ENCODE assay signal across 10 cellular contexts in genomic region chr16:10312784-10313724, GRCh38.
DNase-seq lines count a peak whose midpoint lies in the region; ATAC-seq and TF ChIP-seq lines count a peak whose summit lies in the region.
"Had no signal": no experiment of that assay in that cellular context is flagged by ENCODE, and none has a peak within 500 bp of the region (broad histone marks: within the 10 kb centered on the region; RNA-seq: fewer than 3 reads in every experiment).

No MANE protein-coding gene starts in this region.

- no peak for TF ChIP-seq CTCF in ascending aorta (IDR thresholded peaks at IDR 0.05)

- no peaks in the 10 kb centered on the region for H3K4me1 ChIP-seq in ascending aorta

- intact Hi-C loops in ascending aorta (cut with DNase I) = no loop called here

- H3K4me1 Mint-ChIP-seq in naive B cell = peaks cover 24 to 34% (median 30%) of the 10 kb centered on the region in 3 donors

- H3K27me3 Mint-ChIP-seq in naive B cell = no peaks in the 10 kb centered on the region

- H3K27ac ChIP-seq in ascending aorta = no peak overlapping the region
- H3K27ac ChIP-seq: WERI-Rb-1 had no signal

- DNase-seq in naive B cell (no peak), inferior parietal cortex (ENCODE audit: extremely low spot score) (no peak), ascending aorta (ENCODE audit: low spot score in 2 of 2) (no peak)
- no peak for DNase-seq in activated CD4-positive, CD25-positive, alpha-beta regulatory T cell (lab: John Stamatoyannopoulos, UW)
- DNase-seq: right cardiac atrium, WERI-Rb-1 had no signal

- H3K9me3 ChIP-seq in ascending aorta = no peaks in the 10 kb centered on the region

- peaks cover 0 to 2% (median 0%) of the 10 kb centered on the region in 7 donors for H3K9me3 Mint-ChIP-seq in naive B cell

- H3K36me3 Mint-ChIP-seq in naive B cell = no peaks in the 10 kb centered on the region

- no peaks in the 10 kb centered on the region for H3K27me3 ChIP-seq in ascending aorta

- ATAC-seq in GM18868 (IDR thresholded peaks at IDR 0.05; ENCODE audit: unreplicated experiment) (peak; percentile 81), GM21825 (IDR thresholded peaks at IDR 0.05; ENCODE audit: unreplicated experiment) (peak; percentile 83), HG03460 (IDR thresholded peaks at IDR 0.05; ENCODE audit: unreplicated experiment) (peak; percentile 85), naive B cell (ENCODE audit: low read depth in 2 of 2) (peak; percentile 84)
- ATAC-seq in activated CD4-positive, CD25-positive, alpha-beta regulatory T cell treated with anti-CD3 and anti-CD28 coated beads, Interleukin-2, amount 50 U/mL, for 24 hours = no peak
- ATAC-seq: right cardiac atrium had no signal

- no peak overlapping the region for H3K4me3 ChIP-seq in ascending aorta

- H3K36me3 ChIP-seq in ascending aorta = no peaks in the 10 kb centered on the region
- H3K36me3 ChIP-seq: WERI-Rb-1 had no signal

- H3K27ac Mint-ChIP-seq in naive B cell = peak overlapping the region; percentile 31 to 83 (median 61)

- H3K4me3 Mint-ChIP-seq in naive B cell = peak overlapping the region in 7 of 8 donors; percentile 36 to 82 (median 55)

Comparison
In these comparisons a context has a peak if more than half of its experiments do, and no peak if none do; other contexts are left out.
1. ATAC-seq: peak in GM18868 (single experiment), GM21825 (single experiment), HG03460 (single experiment) and naive B cell (2 of 2); none in activated CD4-positive, CD25-positive, alpha-beta regulatory T cell treated with anti-CD3 and anti-CD28 coated beads, Interleukin-2, amount 50 U/mL, for 24 hours (0 of 2).